ENCODE assay signal across 33 cellular contexts in genomic region chr12:5779401-5779800, GRCh38.
"Had no signal": no experiment of that assay in that cellular context is flagged by ENCODE, and none has a peak within 500 bp of the region (broad histone marks: within the 10 kb centered on the region; RNA-seq: fewer than 3 reads in every experiment).

No MANE protein-coding gene starts in this region.

- H3K9me3 ChIP-seq: adrenal gland, body of pancreas had no signal

- FAIRE-seq: colon, endometrium, endothelial cell of umbilical vein, frontal cortex had no signal

- DNase-seq: activated B cell treated with CpG ODN at 0.5 μM for 24 hours; activated CD4-positive, alpha-beta T cell treated with anti-CD3 and anti-CD28 coated beads for 48 hours; activated CD4-positive, alpha-beta T cell treated with anti-CD3 and anti-CD28 coated beads, Interleukin-2, amount 50 U/mL, for 1 hour; activated CD4-positive, alpha-beta T cell treated with anti-CD3 and anti-CD28 coated beads, Interleukin-2, amount 50 U/mL, for 48 hours; activated CD8-positive, alpha-beta memory T cell treated with anti-CD3 and anti-CD28 coated beads for 24 hours; activated CD8-positive, alpha-beta T cell treated with anti-CD3 and anti-CD28 coated beads for 36 hours; activated effector memory CD4-positive, alpha-beta T cell treated with anti-CD3 and anti-CD28 coated beads, Interleukin-2, amount 50 U/mL, for 16 hours; activated naive CD4-positive, alpha-beta T cell treated with anti-CD3 and anti-CD28 coated beads for 36 hours; activated naive CD8-positive, alpha-beta T cell treated with anti-CD3 and anti-CD28 coated beads for 36 hours; activated naive CD8-positive, alpha-beta T cell treated with anti-CD3 and anti-CD28 coated beads, Interleukin-2, amount 50 U/mL, for 24 hours; activated T-cell treated with anti-CD3 and anti-CD28 coated beads, Interleukin-2, amount 50 U/mL, for 4 hours; adrenal gland; amygdala; aorta; body of pancreas; caudate nucleus; cortex of kidney; dermis blood vessel endothelial cell; effector CD4-positive, alpha-beta T cell; foreskin fibroblast; T-helper 1 cell; T-helper 17 cell; T1000; WERI-Rb-1 had no signal

- H3K4me3 ChIP-seq: adrenal gland, body of pancreas had no signal

- H3K4me1 ChIP-seq: adrenal gland, body of pancreas had no signal

- H3K9me3 Mint-ChIP-seq: activated B cell treated with CpG ODN at 0.5 μM for 24 hours; activated CD8-positive, alpha-beta T cell treated with anti-CD3 and anti-CD28 coated beads for 36 hours; activated naive CD4-positive, alpha-beta T cell treated with anti-CD3 and anti-CD28 coated beads for 36 hours; activated naive CD4-positive, alpha-beta T cell treated with anti-CD3 and anti-CD28 coated beads, Interleukin-2, amount 50 U/mL, for 24 hours; activated naive CD8-positive, alpha-beta T cell treated with anti-CD3 and anti-CD28 coated beads for 36 hours; activated naive CD8-positive, alpha-beta T cell treated with anti-CD3 and anti-CD28 coated beads, Interleukin-2, amount 50 U/mL, for 24 hours; activated T-cell treated with anti-CD3 and anti-CD28 coated beads, Interleukin-2, amount 50 U/mL, for 4 hours; activated T-helper 2 cell treated with anti-CD3 and anti-CD28 coated beads, Interferon-gamma antibody, Interleukin-2, Interleukin-4, amounts not matched to agents 10 μg/mL and 5 μg/mL and 100 μg/mL, durations not matched to agents 14 hours and 24 hours and 36 hours; T-helper 2 cell treated with Interferon-gamma antibody and Interleukin-4, amounts not matched to agents 5 μg/mL and 100 μg/mL, for 36 hours had no signal

- H3K4me1 Mint-ChIP-seq: activated B cell treated with CpG ODN at 0.5 μM for 24 hours; activated naive CD4-positive, alpha-beta T cell treated with anti-CD3 and anti-CD28 coated beads, Interleukin-2, amount 50 U/mL, for 24 hours; activated naive CD8-positive, alpha-beta T cell treated with anti-CD3 and anti-CD28 coated beads for 36 hours; activated naive CD8-positive, alpha-beta T cell treated with anti-CD3 and anti-CD28 coated beads, Interleukin-2, amount 50 U/mL, for 24 hours; T-helper 17 cell had no signal

- H3K27ac ChIP-seq: adrenal gland, body of pancreas, epithelial cell of prostate, WERI-Rb-1 had no signal

- H3K36me3 Mint-ChIP-seq: activated naive CD4-positive, alpha-beta T cell treated with anti-CD3 and anti-CD28 coated beads, Interleukin-2, amount 50 U/mL, for 24 hours; activated naive CD8-positive, alpha-beta T cell treated with anti-CD3 and anti-CD28 coated beads for 36 hours had no signal

- H3K27ac Mint-ChIP-seq: activated B cell treated with CpG ODN at 0.5 μM for 24 hours; activated CD8-positive, alpha-beta T cell treated with anti-CD3 and anti-CD28 coated beads for 36 hours; activated naive CD4-positive, alpha-beta T cell treated with anti-CD3 and anti-CD28 coated beads for 36 hours; activated naive CD4-positive, alpha-beta T cell treated with anti-CD3 and anti-CD28 coated beads, Interleukin-2, amount 50 U/mL, for 24 hours; activated naive CD8-positive, alpha-beta T cell treated with anti-CD3 and anti-CD28 coated beads for 36 hours; activated naive CD8-positive, alpha-beta T cell treated with anti-CD3 and anti-CD28 coated beads, Interleukin-2, amount 50 U/mL, for 24 hours; activated T-helper 2 cell treated with anti-CD3 and anti-CD28 coated beads, Interferon-gamma antibody, Interleukin-2, Interleukin-4, amounts not matched to agents 10 μg/mL and 5 μg/mL and 100 μg/mL, durations not matched to agents 14 hours and 24 hours and 36 hours; T-helper 17 cell; T-helper 2 cell treated with Interferon-gamma antibody and Interleukin-4, amounts not matched to agents 5 μg/mL and 100 μg/mL, for 36 hours had no signal

- H3K36me3 ChIP-seq: adrenal gland, WERI-Rb-1 had no signal

- H3K27me3 ChIP-seq: adrenal gland, body of pancreas had no signal

- H3K4me3 Mint-ChIP-seq: activated B cell treated with CpG ODN at 0.5 μM for 24 hours; activated CD8-positive, alpha-beta T cell treated with anti-CD3 and anti-CD28 coated beads for 36 hours; activated naive CD4-positive, alpha-beta T cell treated with anti-CD3 and anti-CD28 coated beads for 36 hours; activated naive CD4-positive, alpha-beta T cell treated with anti-CD3 and anti-CD28 coated beads, Interleukin-2, amount 50 U/mL, for 24 hours; activated naive CD8-positive, alpha-beta T cell treated with anti-CD3 and anti-CD28 coated beads for 36 hours; activated naive CD8-positive, alpha-beta T cell treated with anti-CD3 and anti-CD28 coated beads, Interleukin-2, amount 50 U/mL, for 24 hours; activated T-cell treated with anti-CD3 and anti-CD28 coated beads, Interleukin-2, amount 50 U/mL, for 4 hours; T-helper 17 cell; T-helper 2 cell treated with Interferon-gamma antibody and Interleukin-4, amounts not matched to agents 5 μg/mL and 100 μg/mL, for 36 hours had no signal

- H3K27me3 Mint-ChIP-seq: activated B cell treated with CpG ODN at 0.5 μM for 24 hours had no signal

- ATAC-seq: activated CD4-positive, CD25-positive, alpha-beta regulatory T cell treated with anti-CD3 and anti-CD28 coated beads, Interleukin-2, amount 50 U/mL, for 24 hours; activated CD8-positive, alpha-beta T cell treated with anti-CD3 and anti-CD28 coated beads for 36 hours; activated naive CD8-positive, alpha-beta T cell treated with anti-CD3 and anti-CD28 coated beads, Interleukin-2, amount 50 U/mL, for 24 hours; activated T-cell treated with anti-CD3 and anti-CD28 coated beads, Interleukin-2, amount 50 U/mL, for 4 hours; body of pancreas; T-helper 17 cell had no signal
